Comparison of ENCODE assay signal across 8 cellular contexts in genomic region chr2:64204006-64204632, GRCh38. TPM values are rescaled to one million over a fixed set of nuclear protein-coding genes. Genes with fewer than 3 reads are reported as not detected.
DNase-seq lines count a peak whose midpoint lies in the region; ATAC-seq and TF ChIP-seq lines count a peak whose summit lies in the region.

No MANE protein-coding gene starts in this region.

- DNase-seq in DND-41 (no peak), HT-29 (ENCODE audit: low spot score) (peak; percentile 94), activated T-cell treated with anti-CD3 and anti-CD28 coated beads for 24 hours (ENCODE audit: low read depth) (peak; percentile 53), fibroblast of mammary gland (ENCODE audit: low read depth) (peak; percentile 42), NCI-H1417 treated with DMSO at 0.1 percent for 48 hours (lab: John Stamatoyannopoulos, UW) (no peak), NCI-H1105 (lab: John Stamatoyannopoulos, UW) (no peak)

- TF ChIP-seq CTCF in DND-41 (IDR thresholded peaks at IDR 0.05; ENCODE audit: borderline replicate concordance, extremely low read depth, low read length, poor library complexity, severe bottlenecking) (no peak), fibroblast of mammary gland (conservative IDR thresholded peaks at IDR 0.05; ENCODE audit: control insufficient read depth, insufficient read depth, low read depth, low read length) (no peak), neutrophil (IDR thresholded peaks at IDR 0.05) (peak; percentile 19)

- H3K4me3 ChIP-seq in DND-41 (ENCODE audit: low read depth in 1 of 2, low read length in 2 of 2) (no peak overlapping the region), fibroblast of mammary gland (ENCODE audit: control insufficient read depth, low read depth, low read length) (no peak overlapping the region), neutrophil (ENCODE audit: low read depth in 1 of 2, low read length in 1 of 2) (peak overlapping the region; percentile 23 to 32)

- peak overlapping the region; percentile 41 for H2AFZ ChIP-seq in DND-41 (ENCODE audit: low read depth, low read length)

- no peak overlapping the region for H3K27ac ChIP-seq in DND-41 (ENCODE audit: low read length)
- H3K27ac ChIP-seq in neutrophil = peak overlapping the region; percentile 93

- H3K27me3 ChIP-seq in DND-41 (ENCODE audit: insufficient read depth, low read length, poor library complexity) (no peaks in the 10 kb centered on the region), neutrophil (no peaks in the 10 kb centered on the region)

- H3K9me3 ChIP-seq in DND-41 (ENCODE audit: insufficient read depth, low read length, severe bottlenecking) (no peaks in the 10 kb centered on the region), neutrophil (no peaks in the 10 kb centered on the region)

- H3K4me1 ChIP-seq in DND-41 (ENCODE audit: insufficient read depth, low read length) (0 out of 2 replicates have a peak, but pooled peaks cover 2% of the 10 kb centered on the region), neutrophil (ENCODE audit: control insufficient read depth in 1 of 2, insufficient read depth in 1 of 2, low read depth in 1 of 2, low read length in 1 of 2) (peaks cover 27 to 43% of the 10 kb centered on the region in 2 experiments)

- H3K36me3 ChIP-seq in DND-41 (ENCODE audit: insufficient read depth, low read length) (no peaks in the 10 kb centered on the region), neutrophil (no peaks in the 10 kb centered on the region)

- no peak overlapping the region for H3K4me2 ChIP-seq in DND-41 (ENCODE audit: insufficient read depth, low read length)

- no peaks in the 10 kb centered on the region for H4K20me1 ChIP-seq in DND-41 (ENCODE audit: insufficient read depth, low read length)

- no peak for ATAC-seq in DND-41 (ENCODE audit: insufficient read depth, low read depth)
- peak; percentile 68 for ATAC-seq in GM21381 (IDR thresholded peaks at IDR 0.05; ENCODE audit: unreplicated experiment)

- H3K79me2 ChIP-seq in DND-41 (ENCODE audit: insufficient read depth, low read length) = no peaks in the 10 kb centered on the region

- no peak overlapping the region for H3K9ac ChIP-seq in DND-41 (ENCODE audit: low read depth, low read length)

RNA-seq across cellular contexts. Expression of gene PELI1, which starts 59.9 kb away (rescaled TPM):
- 122 and 123 TPM in 2 replicates for total RNA-seq in HT-29 (2014; rRNA removed; shearing (Covaris generic))

Comparison
In these comparisons a context has a peak if more than half of its experiments do, and no peak if none do; other contexts are left out.
1. DNase-seq: peak in HT-29 (single experiment), activated T-cell treated with anti-CD3 and anti-CD28 coated beads for 24 hours (single experiment) and fibroblast of mammary gland (single experiment); none in DND-41 (single experiment), NCI-H1417 treated with DMSO at 0.1 percent for 48 hours (single experiment) and NCI-H1105 (single experiment).
2. H3K4me3 ChIP-seq: peak in neutrophil (2 of 2); none in DND-41 (0 of 2) and fibroblast of mammary gland (single experiment).